ENCODE assay signal across 1 cellular context in the genomic region with DNA sequence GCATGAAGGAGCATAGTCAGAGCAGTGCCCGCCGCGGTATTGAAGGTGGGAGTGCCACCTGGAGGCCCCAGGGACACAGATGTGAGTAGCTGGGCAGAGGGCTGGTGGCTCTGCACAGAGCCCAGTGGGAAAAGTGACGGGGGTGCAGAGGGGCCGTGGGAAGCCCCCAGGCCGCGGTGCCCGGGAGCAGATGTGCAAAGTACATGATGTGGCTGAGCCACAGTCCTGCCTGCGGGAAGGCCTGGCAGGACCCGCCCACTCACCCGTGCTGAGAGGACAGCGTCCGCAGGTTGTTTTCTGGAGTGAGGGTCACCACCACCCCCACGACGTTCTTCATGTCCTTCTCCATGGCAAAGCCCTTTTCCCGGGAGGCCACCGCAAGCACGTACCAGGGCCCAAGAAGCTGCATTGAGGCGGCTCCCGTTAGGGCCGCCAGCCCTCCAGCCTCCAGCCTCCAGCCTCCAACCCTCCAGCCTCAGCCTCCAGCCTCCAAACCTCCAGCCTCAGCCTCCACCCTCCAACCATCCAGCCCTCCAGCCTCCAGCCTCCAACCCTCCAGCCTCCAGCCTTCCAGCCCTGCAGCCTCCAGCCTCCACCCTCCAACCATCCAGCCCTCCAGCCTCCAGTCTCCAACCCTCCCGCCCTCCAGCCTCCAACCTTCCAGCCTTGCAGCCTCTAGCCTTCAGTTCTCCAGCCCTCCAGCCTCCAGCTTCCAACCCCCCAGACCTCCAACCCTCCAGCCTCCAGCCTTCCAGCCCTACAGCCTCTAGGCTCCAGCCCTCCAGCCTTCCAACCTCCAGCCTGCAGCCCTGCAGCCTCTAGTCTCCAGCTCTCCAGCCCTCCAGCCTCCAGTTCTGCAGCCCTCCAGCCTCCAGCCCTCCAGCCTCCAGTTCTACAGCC.
TF ChIP-seq lines count a peak whose summit lies in the region.

No MANE protein-coding gene starts in this region.

TF ChIP-seq in HEK293, 187 proteins besides CTCF, POLR2A, EP300 and RAD21 (continued from another document):
- TF ChIP-seq, protein P1, sequence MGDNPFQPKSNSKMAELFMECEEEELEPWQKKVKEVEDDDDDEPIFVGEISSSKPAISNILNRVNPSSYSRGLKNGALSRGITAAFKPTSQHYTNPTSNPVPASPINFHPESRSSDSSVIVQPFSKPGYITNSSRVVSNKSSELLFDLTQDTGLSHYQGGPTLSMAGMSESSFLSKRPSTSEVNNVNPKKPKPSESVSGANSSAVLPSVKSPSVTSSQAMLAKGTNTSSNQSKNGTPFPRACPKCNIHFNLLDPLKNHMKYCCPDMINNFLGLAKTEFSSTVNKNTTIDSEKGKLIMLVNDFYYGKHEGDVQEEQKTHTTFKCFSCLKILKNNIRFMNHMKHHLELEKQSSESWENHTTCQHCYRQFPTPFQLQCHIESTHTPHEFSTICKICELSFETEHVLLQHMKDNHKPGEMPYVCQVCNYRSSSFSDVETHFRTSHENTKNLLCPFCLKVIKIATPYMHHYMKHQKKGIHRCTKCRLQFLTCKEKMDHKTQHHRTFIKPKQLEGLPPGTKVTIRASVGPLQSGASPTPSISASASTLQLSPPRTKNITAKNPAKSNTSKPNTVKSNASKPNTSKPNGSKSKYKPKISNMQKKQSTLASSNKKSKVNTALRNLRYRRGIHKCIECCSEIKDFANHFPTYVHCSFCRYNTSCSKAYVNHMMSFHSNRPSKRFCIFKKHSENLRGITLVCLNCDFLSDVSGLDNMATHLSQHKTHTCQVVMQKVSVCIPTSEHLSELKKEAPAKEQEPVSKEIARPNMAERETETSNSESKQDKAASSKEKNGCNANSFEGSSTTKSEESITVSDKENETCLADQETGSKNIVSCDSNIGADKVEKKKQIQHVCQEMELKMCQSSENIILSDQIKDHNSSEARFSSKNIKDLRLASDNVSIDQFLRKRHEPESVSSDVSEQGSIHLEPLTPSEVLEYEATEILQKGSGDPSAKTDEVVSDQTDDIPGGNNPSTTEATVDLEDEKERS (tag by site-specific recombination; IDR thresholded peaks at IDR 0.05), result peak; percentile 80; the same call in 1 of the 2 replicates
- TF ChIP-seq ZNF830 (tag by site-specific recombination; IDR thresholded peaks at IDR 0.05; ENCODE audit: low read depth), result no peak
- no peak for TF ChIP-seq ZNF248 (tag by site-specific recombination; IDR thresholded peaks at IDR 0.05)
- no peak for TF ChIP-seq ZNF133 (tag by site-specific recombination; IDR thresholded peaks at IDR 0.05)
- TF ChIP-seq, protein P2, sequence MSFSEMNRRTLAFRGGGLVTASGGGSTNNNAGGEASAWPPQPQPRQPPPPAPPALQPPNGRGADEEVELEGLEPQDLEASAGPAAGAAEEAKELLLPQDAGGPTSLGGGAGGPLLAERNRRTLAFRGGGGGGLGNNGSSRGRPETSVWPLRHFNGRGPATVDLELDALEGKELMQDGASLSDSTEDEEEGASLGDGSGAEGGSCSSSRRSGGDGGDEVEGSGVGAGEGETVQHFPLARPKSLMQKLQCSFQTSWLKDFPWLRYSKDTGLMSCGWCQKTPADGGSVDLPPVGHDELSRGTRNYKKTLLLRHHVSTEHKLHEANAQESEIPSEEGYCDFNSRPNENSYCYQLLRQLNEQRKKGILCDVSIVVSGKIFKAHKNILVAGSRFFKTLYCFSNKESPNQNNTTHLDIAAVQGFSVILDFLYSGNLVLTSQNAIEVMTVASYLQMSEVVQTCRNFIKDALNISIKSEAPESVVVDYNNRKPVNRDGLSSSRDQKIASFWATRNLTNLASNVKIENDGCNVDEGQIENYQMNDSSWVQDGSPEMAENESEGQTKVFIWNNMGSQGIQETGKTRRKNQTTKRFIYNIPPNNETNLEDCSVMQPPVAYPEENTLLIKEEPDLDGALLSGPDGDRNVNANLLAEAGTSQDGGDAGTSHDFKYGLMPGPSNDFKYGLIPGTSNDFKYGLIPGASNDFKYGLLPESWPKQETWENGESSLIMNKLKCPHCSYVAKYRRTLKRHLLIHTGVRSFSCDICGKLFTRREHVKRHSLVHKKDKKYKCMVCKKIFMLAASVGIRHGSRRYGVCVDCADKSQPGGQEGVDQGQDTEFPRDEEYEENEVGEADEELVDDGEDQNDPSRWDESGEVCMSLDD (tag by site-specific recombination; IDR thresholded peaks at IDR 0.05), result no peak
- no peak for TF ChIP-seq BCL11A (tag by site-specific recombination; IDR thresholded peaks at IDR 0.05; ENCODE audit: low read depth)
- no peak for TF ChIP-seq ZNF777 (tag by site-specific recombination; IDR thresholded peaks at IDR 0.05; ENCODE audit: borderline replicate concordance)
- TF ChIP-seq ZFHX2 (tag by site-specific recombination; conservative IDR thresholded peaks at IDR 0.05), result peak; percentile 9; the same call in 1 of the 2 replicates
- TF ChIP-seq ZNF184 (tag by site-specific recombination; IDR thresholded peaks at IDR 0.05), result no peak
- peak; percentile 89 for TF ChIP-seq ZBTB8A (tag by site-specific recombination; IDR thresholded peaks at IDR 0.05)
